Comparison of ENCODE assay signal across 8 cellular contexts in genomic region chr19:58381460-58382220, GRCh38. TPM values are rescaled to one million over a fixed set of nuclear protein-coding genes. Genes with fewer than 3 reads are reported as not detected.
DNase-seq lines count a peak whose midpoint lies in the region; ATAC-seq, FAIRE-seq and TF ChIP-seq lines count a peak whose summit lies in the region.

No MANE protein-coding gene starts in this region.

- H3K4me3 Mint-ChIP-seq in natural killer cell = peak overlapping the region; percentile 89

- TF ChIP-seq CTCF in AG10803 (conservative IDR thresholded peaks at IDR 0.05; ENCODE audit: low read length) (no peak), Loucy (conservative IDR thresholded peaks at IDR 0.05; ENCODE audit: low read length) (no peak), natural killer cell (IDR thresholded peaks at IDR 0.05) (no peak), D721Med (IDR thresholded peaks at IDR 0.05; ENCODE audit: insufficient read depth, missing control alignments) (no peak)

- H2AFZ ChIP-seq in Loucy (ENCODE audit: low read length) = no peak overlapping the region; the same call in 1 of the 2 replicates

- H3K27ac ChIP-seq in duodenal mucosa (ENCODE audit: low read depth, low read length) = peak overlapping the region; percentile 75

- no peaks in the 10 kb centered on the region for H3K9me2 ChIP-seq in Loucy (replicated peaks; ENCODE audit: low read depth, low read length)

- no peaks in the 10 kb centered on the region for H3F3A ChIP-seq in Loucy (ENCODE audit: low read depth)

- no peaks in the 10 kb centered on the region for H3K27me3 ChIP-seq in Loucy (ENCODE audit: insufficient read depth, low read length, poor library complexity, severe bottlenecking)
- H3K27me3 ChIP-seq in duodenal mucosa (ENCODE audit: control insufficient read depth in 1 of 2, insufficient read depth in 2 of 2, low read length in 2 of 2) = no peaks in the 10 kb centered on the region

- no peaks in the 10 kb centered on the region for H3K9me3 Mint-ChIP-seq in natural killer cell

- H4K20me1 ChIP-seq in Loucy (ENCODE audit: insufficient read depth, low read length, poor library complexity, severe bottlenecking) = no peaks in the 10 kb centered on the region

- H3K36me3 ChIP-seq in Loucy (ENCODE audit: insufficient read depth, low read length) (no peaks in the 10 kb centered on the region), duodenal mucosa (ENCODE audit: control insufficient read depth in 1 of 2, insufficient read depth in 2 of 2, low read length in 2 of 2) (no peaks in the 10 kb centered on the region)

- H3K27ac Mint-ChIP-seq in natural killer cell = peak overlapping the region; percentile 93 to 94

- H3K4me3 ChIP-seq in AG10803 (ENCODE audit: low read length) (peak overlapping the region; percentile 86), Loucy (ENCODE audit: low read length, poor library complexity, severe bottlenecking) (peak overlapping the region; percentile 77), duodenal mucosa (ENCODE audit: low read depth in 1 of 2, low read length in 2 of 2) (peak overlapping the region; percentile 76 to 90)

- H3K4me1 ChIP-seq in Loucy (ENCODE audit: insufficient read depth, low read length, poor library complexity, severe bottlenecking) (peaks cover 23% of the 10 kb centered on the region), duodenal mucosa (ENCODE audit: control insufficient read depth in 1 of 2, insufficient read depth in 2 of 2, low read length in 2 of 2) (peaks cover 23 to 34% of the 10 kb centered on the region in 2 donors)

- H3K36me3 Mint-ChIP-seq in natural killer cell = no peaks in the 10 kb centered on the region

- H3K9ac ChIP-seq in Loucy (ENCODE audit: low read depth, low read length, poor library complexity, severe bottlenecking) (peak overlapping the region; percentile 59), duodenal mucosa (ENCODE audit: low read depth in 1 of 2, low read length in 2 of 2) (peak overlapping the region; percentile 72 to 76)

- ATAC-seq in natural killer cell (no peak), HG02840 (IDR thresholded peaks at IDR 0.05; ENCODE audit: low FRiP score, unreplicated experiment) (no peak)

- FAIRE-seq in D721Med (lab: Jason Lieb, UNC) = no peak

- intact Hi-C loops in natural killer cell (cut with micrococcal nuclease) = loop anchor here (1.0 to 10.0 kb wide), 6 partner anchors 20 to 197 kb away; partner anchors contain the start of genes ERVK3-1, ZNF132, ZNF274 and ZNF324

- no peaks in the 10 kb centered on the region for H3K9me3 ChIP-seq in Loucy (ENCODE audit: insufficient read depth, low read depth, low read length)
- H3K9me3 ChIP-seq in duodenal mucosa (ENCODE audit: control insufficient read depth in 1 of 2, low read length in 2 of 2) = no peaks in the 10 kb centered on the region

- peaks cover 17% of the 10 kb centered on the region; the same call in 1 of the 2 replicates for H3K79me2 ChIP-seq in Loucy (ENCODE audit: insufficient read depth, low read length)

- DNase-seq in AG10803 (ENCODE audit: low read depth) (no peak), natural killer cell (no peak), iPS-NIHi11 (ENCODE audit: low spot score) (no peak), D341Med (ENCODE audit: low spot score) (no peak), D721Med (ENCODE audit: insufficient read length, low spot score) (no peak)

- H3K27me3 Mint-ChIP-seq in natural killer cell (ENCODE audit: low read depth in 2 of 2) = no peaks in the 10 kb centered on the region

- H3K4me2 ChIP-seq in Loucy (ENCODE audit: low read depth, low read length, poor library complexity, severe bottlenecking) = peak overlapping the region; percentile 84

- H3K4me1 Mint-ChIP-seq in natural killer cell = peaks cover 13 to 36% of the 10 kb centered on the region in 2 donors

RNA-seq across cellular contexts. Expression of gene ZNF837, which starts 0.8 kb away (rescaled TPM):
- total RNA-seq in natural killer cell = 1 to 10 TPM in 2 of 3 donors, under 1 TPM in 1; 0.63 to 1.4 (median 1.3) TPM

RNA-seq across cellular contexts. Expression of gene RPS5, which starts 5.4 kb away (rescaled TPM):
- total RNA-seq in natural killer cell = 100 to 1,000 TPM; 406 to 580 (median 525) TPM

RNA-seq across cellular contexts. Expression of gene RNF225, which starts 13.8 kb away (rescaled TPM):
- under 1 TPM in 1 of 3 donors, not detected in 2; 0.39 TPM for total RNA-seq in natural killer cell

RNA-seq across cellular contexts. Expression of gene ZNF497, which starts 19.1 kb away (rescaled TPM):
- under 1 TPM; 0.40 to 0.61 (median 0.60) TPM for total RNA-seq in natural killer cell

RNA-seq across cellular contexts. Expression of gene ZNF584, which starts 26.8 kb away (rescaled TPM):
- 1 to 10 TPM; 1.6 to 3.9 (median 2.8) TPM for total RNA-seq in natural killer cell
